ENCODE assay signal across 26 cellular contexts in the genomic region with DNA sequence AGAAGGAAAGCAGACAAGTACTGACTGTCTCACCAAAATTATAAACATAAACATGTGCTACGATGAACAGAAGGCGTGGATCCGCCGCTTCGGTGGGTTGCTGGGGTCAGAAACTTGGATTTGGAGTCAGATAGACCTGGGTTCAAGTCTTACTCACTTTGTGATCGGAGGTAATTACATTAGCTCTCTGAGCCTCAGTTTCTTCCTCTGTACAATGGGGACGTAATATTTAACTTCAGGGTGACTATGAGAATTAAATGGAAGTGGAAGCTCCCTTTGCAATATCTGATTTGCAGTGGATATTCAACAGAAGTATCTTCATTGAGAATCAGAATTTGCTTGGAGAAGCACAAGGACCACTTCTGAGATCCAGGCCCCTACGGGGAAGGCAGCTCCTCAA. TPM values are rescaled to one million over a fixed set of nuclear protein-coding genes. Genes with fewer than 3 reads are reported as not detected.
A peak's percentile ranks its signal among the peaks of the same experiment; 100 is the strongest.
DNase-seq lines count a peak whose midpoint lies in the region; ATAC-seq, FAIRE-seq and TF ChIP-seq lines count a peak whose summit lies in the region.
"Had no signal": no experiment of that assay in that cellular context is flagged by ENCODE, and none has a peak within 500 bp of the region (broad histone marks: within the 10 kb centered on the region; RNA-seq: fewer than 3 reads in every experiment).

No MANE protein-coding gene starts in this region.

- H3K56ac ChIP-seq in H1 (replicated peaks; ENCODE audit: insufficient read length, low read depth, low read length) = no peak overlapping the region

- H3K27me3 ChIP-seq in HepG2 (ENCODE audit: control insufficient read depth in 1 of 2, insufficient read depth in 2 of 2, low read length in 2 of 2) (peaks cover 6 to 52% of the 10 kb centered on the region in 2 experiments), right lobe of liver (no peaks in the 10 kb centered on the region), HUES48 (ENCODE audit: control insufficient read depth, insufficient read depth, low read length) (peaks cover 29% of the 10 kb centered on the region), H1 (replicated peaks in 1 of 4; ENCODE audit: control insufficient read depth in 3 of 4, extremely low read depth in 1 of 4, insufficient read depth in 3 of 4, low read length in 3 of 4) (peaks cover 0 to 18% (median 17%) of the 10 kb centered on the region in 4 experiments; a peak in 5 of 7 replicates)
- H3K27me3 ChIP-seq: BE2C had no signal

- H2AFZ ChIP-seq in HepG2 (ENCODE audit: low read length) (no peak overlapping the region), H1 (ENCODE audit: low read length) (no peak overlapping the region)

- no peak for FAIRE-seq in HepG2 (lab: Jason Lieb, UNC)
- FAIRE-seq in H1 (lab: Jason Lieb, UNC) = no peak
- no peak for FAIRE-seq in kidney (lab: Jason Lieb, UNC)
- FAIRE-seq: GM12878, GM12892, GM18507 had no signal

- H2AK5ac ChIP-seq in H1 (ENCODE audit: low read depth, low read length) = no peak overlapping the region

- H2BK12ac ChIP-seq in H1 (ENCODE audit: low read depth, low read length) = no peak overlapping the region

- H2BK15ac ChIP-seq in H1 (ENCODE audit: low read length) = no peak overlapping the region

- H3K18ac ChIP-seq in H1 (ENCODE audit: extremely low read depth, low read length) = no peak overlapping the region

- H3K9ac ChIP-seq in HepG2 (ENCODE audit: insufficient read depth, low read depth, low read length) (no peak overlapping the region), HUES48 (ENCODE audit: low read depth, low read length) (no peak overlapping the region), H1 (replicated peaks in 1 of 4; ENCODE audit: extremely low read depth in 1 of 4, low read depth in 3 of 4, low read length in 3 of 4) (no peak overlapping the region), kidney (ENCODE audit: low read length in 2 of 2) (no peak overlapping the region)
- H3K9ac ChIP-seq: BLaER1 had no signal

- no peak for ATAC-seq in HepG2
- no peak for ATAC-seq in right lobe of liver
- no peak for ATAC-seq in Right ventricle myocardium superior (ENCODE audit: poor library complexity)
- ATAC-seq: GM12878 had no signal

- no peak overlapping the region for H2BK20ac ChIP-seq in H1 (ENCODE audit: low read length)

- DNase-seq in HepG2 (ENCODE audit: low spot score) = no peak
- DNase-seq in right lobe of liver = no peak
- DNase-seq in H1 (ENCODE audit: low read depth in 1 of 2, low spot score in 2 of 2) = no peak
- peak; percentile 10 for DNase-seq in kidney
- no peak for DNase-seq in Right ventricle myocardium superior
- no peak for DNase-seq in ureter (ENCODE audit: low spot score)
- no peak for DNase-seq in RWPE1 (ENCODE audit: low spot score)
- DNase-seq: BE2C; C1 segment of cervical spinal cord; CD4-positive, alpha-beta memory T cell; CD4-positive, CD25-positive, alpha-beta regulatory T cell; CD8-positive, alpha-beta memory T cell; COR-L47; DMS 273 treated with DMSO at 0.1 percent for 48 hours; DMS153; DMS53; DMS79; DND-41; GDM1 had no signal

- H2BK120ac ChIP-seq in H1 (replicated peaks; ENCODE audit: low read depth, low read length) = no peak overlapping the region

- H3K4ac ChIP-seq in H1 (replicated peaks; ENCODE audit: insufficient read length, low read depth, low read length) = no peak overlapping the region

- no peak overlapping the region for H4K91ac ChIP-seq in H1 (replicated peaks; ENCODE audit: insufficient read length, low read length)

- in situ Hi-C loops in HepG2 (cut with HindIII; ENCODE audit: extremely low pct_ligation_motif_present, low pct_unique_long_range_greater_than_20kb) = no loop called here

- H3K79me1 ChIP-seq in H1 (ENCODE audit: low read depth, low read length) = peaks cover 13% of the 10 kb centered on the region

- H4K5ac ChIP-seq in H1 (ENCODE audit: insufficient read length, low read depth, low read length) = no peak overlapping the region

- CTCF ChIA-PET in HepG2 (lab: Yijun Ruan, JAX; ENCODE audit: low intra/inter-chr PET ratio, low total read pairs) (no interaction called here), H1 (lab: Charles Lee; ENCODE audit: partially characterized antibody) (interaction anchor here (1.1 to 2.8 kb wide), 9 partner anchors 8 to 51 kb away, joined by 3 to 12 read pairs (median 7); no protein-coding TSS in a partner anchor), RWPE1 (lab: Yijun Ruan, JAX) (no interaction called here)

- TF ChIP-seq CTCF in HepG2 (CRISPR knock-in tag; IDR thresholded peaks at IDR 0.05) = no peak
- TF ChIP-seq CTCF in right lobe of liver (IDR thresholded peaks at IDR 0.05) = no peak
- TF ChIP-seq CTCF in H1 (IDR thresholded peaks at IDR 0.05; ENCODE audit: control extremely low read depth in 1 of 3, insufficient read depth in 1 of 3, low read depth in 1 of 3, low read length in 3 of 3) = no peak
- no peak for TF ChIP-seq CTCF in kidney (IDR thresholded peaks at IDR 0.05; ENCODE audit: borderline replicate concordance, extremely low read depth, insufficient read depth)
- TF ChIP-seq CTCF in RWPE1 (conservative IDR thresholded peaks at IDR 0.05; ENCODE audit: low read depth) = no peak

- intact Hi-C loops in HepG2 (cut with micrococcal nuclease; ENCODE audit: unreplicated experiment) = no loop called here
- intact Hi-C loops in right lobe of liver (cut with DNase I) = no loop called here
- intact Hi-C loops in kidney (cut with DNase I) = no loop called here
- intact Hi-C loops in Right ventricle myocardium superior (cut with DNase I) = no loop called here

- TF ChIP-seq EP300 in HepG2 (IDR thresholded peaks at IDR 0.05; ENCODE audit: low read depth in 2 of 2, low read length in 2 of 2) (no peak), HepG2 (CRISPR knock-in tag; IDR thresholded peaks at IDR 0.05; ENCODE audit: borderline replicate concordance) (no peak), H1 (IDR thresholded peaks at IDR 0.05; ENCODE audit: borderline replicate concordance in 1 of 2, low read depth in 2 of 2, low read length in 2 of 2) (no peak)

- whole genome bisulfite sequencing in HepG2 (ENCODE audit: low lambda C conversion rate) = 76% methylated on average over 8 of the region's 8 CpGs
- WGBS in right lobe of liver (ENCODE audit: insufficient coverage, low coverage, low lambda C conversion rate, missing lambda C conversion rate) = 84% methylated on average over 8 of the region's 8 CpGs
- WGBS in H1 (ENCODE audit: extremely low coverage in 1 of 2, insufficient coverage in 1 of 2, insufficient read length in 1 of 2, insufficient replicate concordance in 2 of 2, low coverage in 1 of 2, low lambda C conversion rate in 2 of 2, missing lambda C conversion rate in 1 of 2), 2 experiments = 92% methylated on average over 8 of the region's 8 CpGs; no CpG with 5 or more reads in 1 of the 2 experiments

- H3K4me1 ChIP-seq in HepG2 (ENCODE audit: insufficient read depth, low read length) = peaks cover 14% of the 10 kb centered on the region
- H3K4me1 ChIP-seq in right lobe of liver = peaks cover 0 to 4% (median 1%) of the 10 kb centered on the region in 4 donors
- peaks cover 52% of the 10 kb centered on the region for H3K4me1 ChIP-seq in HUES48 (ENCODE audit: control insufficient read depth, insufficient read depth, low read length)
- H3K4me1 ChIP-seq in H1 (replicated peaks in 1 of 4; ENCODE audit: control insufficient read depth in 3 of 4, insufficient read depth in 4 of 4, low read length in 3 of 4) = peaks cover 6 to 34% (median 24%) of the 10 kb centered on the region in 4 experiments
- peaks cover 0 to 4% of the 10 kb centered on the region in 2 donors for H3K4me1 ChIP-seq in kidney (ENCODE audit: control insufficient read depth in 1 of 2, insufficient read depth in 1 of 2, low read depth in 1 of 2, low read length in 2 of 2)

- H3K14ac ChIP-seq in H1 (ENCODE audit: insufficient read length) = no peak overlapping the region

- BruUV-seq in HepG2 (replicated peaks; lab: Mats Ljungman, UMichigan) = no TSS peak

- no peak overlapping the region for H3K23ac ChIP-seq in H1 (ENCODE audit: insufficient read length)

- no peaks in the 10 kb centered on the region for H3K9me3 ChIP-seq in HepG2 (ENCODE audit: low read length)
- no peaks in the 10 kb centered on the region for H3K9me3 ChIP-seq in right lobe of liver
- no peaks in the 10 kb centered on the region for H3K9me3 ChIP-seq in HUES48 (ENCODE audit: control insufficient read depth, insufficient read depth, low read length)
- no peaks in the 10 kb centered on the region for H3K9me3 ChIP-seq in H1 (ENCODE audit: insufficient read depth in 2 of 2, low read depth in 1 of 2, low read length in 1 of 2)
- no peaks in the 10 kb centered on the region for H3K9me3 ChIP-seq in kidney (ENCODE audit: control insufficient read depth in 1 of 2, low read length in 2 of 2)
- H3K9me3 ChIP-seq: BE2C, BLaER1 had no signal

- H2BK5ac ChIP-seq in H1 (ENCODE audit: low read depth, low read length) = no peak overlapping the region

- H3K4me2 ChIP-seq in HepG2 (ENCODE audit: low read depth, low read length) = no peak overlapping the region
- H3K4me2 ChIP-seq in H1 (ENCODE audit: insufficient read depth in 1 of 2, low read depth in 2 of 2, low read length in 2 of 2) = no peak overlapping the region; a peak in 1 of 4 replicates
- H3K4me2 ChIP-seq: BLaER1 had no signal

- H3K79me2 ChIP-seq in HepG2 (ENCODE audit: insufficient read depth, low read length) = no peaks in the 10 kb centered on the region
- peaks cover 0 to 16% of the 10 kb centered on the region in 2 experiments; a peak in 1 of 4 replicates for H3K79me2 ChIP-seq in H1 (ENCODE audit: control insufficient read depth in 1 of 2, insufficient read depth in 2 of 2, low read length in 2 of 2)

- H4K20me1 ChIP-seq in HepG2 (ENCODE audit: insufficient read depth, low read length) (no peaks in the 10 kb centered on the region), H1 (replicated peaks in 1 of 2; ENCODE audit: control insufficient read depth in 1 of 2, insufficient read depth in 2 of 2, low read length in 2 of 2) (peaks cover 0 to 5% of the 10 kb centered on the region in 2 experiments)

- H3K23me2 ChIP-seq in H1 (ENCODE audit: low read depth, low read length) = peaks cover 6% of the 10 kb centered on the region; the same call in 1 of the 2 replicates

- H3K4me3 ChIP-seq in HepG2 (replicated peaks in 1 of 3; ENCODE audit: insufficient read depth in 1 of 3, low read depth in 2 of 3, low read length in 3 of 3) (no peak overlapping the region), right lobe of liver (no peak overlapping the region), HUES48 (ENCODE audit: low read depth, low read length) (no peak overlapping the region), H1 (ENCODE audit: extremely low read depth in 1 of 4, insufficient read depth in 2 of 4, low read depth in 3 of 4, low read length in 4 of 4) (no peak overlapping the region), kidney (ENCODE audit: low read length in 2 of 2) (no peak overlapping the region)
- H3K4me3 ChIP-seq: BLaER1, GM12878 had no signal

- H3K27ac ChIP-seq in HepG2 (ENCODE audit: extremely low read length, insufficient read depth, low read length) (no peak overlapping the region), right lobe of liver (no peak overlapping the region), HUES48 (ENCODE audit: low read depth, low read length) (peak overlapping the region; percentile 34), H1 (ENCODE audit: low read depth, low read length) (no peak overlapping the region), kidney (ENCODE audit: low read depth in 2 of 2, low read length in 2 of 2) (no peak overlapping the region), RWPE1 (no peak overlapping the region)
- H3K27ac ChIP-seq: 22Rv1, BLaER1 had no signal

- POLR2A ChIA-PET in HepG2 (lab: Yijun Ruan, JAX) (no interaction called here), H1 (lab: Charles Lee; ENCODE audit: partially characterized antibody) (interaction anchor here (0.8 to 2.5 kb wide), 5 partner anchors 9 to 77 kb away, joined by 3 to 15 read pairs (median 3); no protein-coding TSS in a partner anchor), RWPE1 (lab: Yijun Ruan, JAX; ENCODE audit: low non-redundant PET) (no interaction called here)

- TF ChIP-seq RAD21 in HepG2 (CRISPR knock-in tag; IDR thresholded peaks at IDR 0.05) (no peak), H1 (IDR thresholded peaks at IDR 0.05 in 1 of 2, conservative IDR thresholded peaks at IDR 0.05 in 1 of 2; ENCODE audit: low read depth in 2 of 2, low read length in 2 of 2) (no peak)

- H4K8ac ChIP-seq in H1 (ENCODE audit: extremely low read depth, insufficient read depth, low read length) = no peak overlapping the region

- no peak for TF ChIP-seq POLR2A in HepG2 (IDR thresholded peaks at IDR 0.05; ENCODE audit: insufficient read depth in 1 of 2, low read depth in 2 of 2, low read length in 2 of 2)
- no peak for TF ChIP-seq POLR2A in right lobe of liver (IDR thresholded peaks at IDR 0.05)
- TF ChIP-seq POLR2A in H1 (IDR thresholded peaks at IDR 0.05; ENCODE audit: control extremely low read depth in 1 of 2, low read depth in 2 of 2, low read length in 2 of 2) = no peak

- no peaks in the 10 kb centered on the region for H3K36me3 ChIP-seq in HepG2 (replicated peaks in 1 of 2; ENCODE audit: control insufficient read depth in 1 of 2, insufficient read depth in 2 of 2, low read length in 2 of 2)
- H3K36me3 ChIP-seq in right lobe of liver = no peaks in the 10 kb centered on the region
- H3K36me3 ChIP-seq in HUES48 (ENCODE audit: control insufficient read depth, insufficient read depth, low read length) = no peaks in the 10 kb centered on the region
- no peaks in the 10 kb centered on the region for H3K36me3 ChIP-seq in H1 (ENCODE audit: control insufficient read depth in 2 of 4, insufficient read depth in 4 of 4, low read length in 3 of 4)
- no peaks in the 10 kb centered on the region for H3K36me3 ChIP-seq in kidney (ENCODE audit: control insufficient read depth in 1 of 2, insufficient read depth in 2 of 2, low read length in 2 of 2)
- H3K36me3 ChIP-seq: BE2C, BLaER1 had no signal

RNA-seq across cellular contexts. Expression of a gene that starts 6.2 kb away (rescaled TPM):
- total RNA-seq in HepG2 (2016; rRNA removed; fragmentation: Illumina TruSeq; extraction: Trizol) = 0.09 TPM in 1 of 2 replicates, not detected in the other
- 0.18 and 0.30 TPM in 2 replicates for total RNA-seq in HepG2 (2016; cell fraction: cytosol; rRNA removed; fragmentation: Illumina TruSeq; extraction: Trizol; ENCODE audit: low read depth)
- 0.11 TPM in 1 of 2 replicates, not detected in the other for total RNA-seq in HepG2 (2016; cell fraction: insoluble cytoplasmic fraction; rRNA removed; fragmentation: Illumina TruSeq; extraction: Trizol)
- total RNA-seq in HepG2 (2016; cell fraction: membrane; rRNA removed; fragmentation: Illumina TruSeq; extraction: Trizol) = 0.07 and 0.15 TPM in 2 replicates
- total RNA-seq in HepG2 (2016; cell fraction: nucleus; rRNA removed; fragmentation: Illumina TruSeq; extraction: Trizol) = 0.13 and 0.19 TPM in 2 replicates
- 0.04 TPM in 1 of 2 replicates, not detected in the other for polyA plus RNA-seq in HepG2 (2011; rRNA removed)
- 0.07 TPM in 1 of 2 replicates, not detected in the other for polyA plus RNA-seq in HepG2 (2011; cell fraction: cytosol; rRNA removed)
- polyA plus RNA-seq in HepG2 (2011; cell fraction: nucleus; rRNA removed) = not detected in 2 replicates
- polyA plus RNA-seq in HepG2 (2012) = 0.07 TPM in 1 of 2 replicates, not detected in the other
- 0.24 and 0.34 TPM in 2 replicates for polyA plus RNA-seq in HepG2 (2016; cell fraction: cytosol; fragmentation: Illumina TruSeq; extraction: Trizol; ENCODE audit: low read depth)
- not detected in 2 replicates for polyA plus RNA-seq in HepG2 (2016; cell fraction: insoluble cytoplasmic fraction; fragmentation: Illumina TruSeq; extraction: Trizol; ENCODE audit: low read depth)
- polyA plus RNA-seq in HepG2 (2016; cell fraction: membrane; fragmentation: Illumina TruSeq; extraction: Trizol; ENCODE audit: low read depth) = 0.19 and 0.24 TPM in 2 replicates
- 0.16 TPM in 1 of 2 replicates, not detected in the other for polyA plus RNA-seq in HepG2 (2016; cell fraction: nucleus; fragmentation: Illumina TruSeq; extraction: Trizol; ENCODE audit: insufficient read depth, low read depth)
- polyA minus RNA-seq in HepG2 (2011; rRNA and poly(A)+ RNA removed; ENCODE audit: low replicate concordance) = 0.07 and 0.12 TPM in 2 replicates
- polyA minus RNA-seq in HepG2 (2011; cell fraction: cytosol; rRNA and poly(A)+ RNA removed) = not detected in 2 replicates
- not detected in 2 replicates for polyA minus RNA-seq in HepG2 (2011; cell fraction: nucleus; rRNA and poly(A)+ RNA removed)
- under 1 TPM in 2 of 6 experiments, not detected in 4; 0.04 to 0.09 TPM for total RNA-seq in right lobe of liver
- 11.8 and 12.2 TPM in 2 replicates for total RNA-seq in H1 (2021; fragmentation: NEBNext Ultra II Directional; extraction: Animal tissue kit (Norgen Biotek cat#: 25700))
- 9.6 and 15.9 TPM in 2 replicates for polyA plus RNA-seq in H1 (2011; rRNA removed)
- 12.9 TPM for polyA plus RNA-seq in H1 (2011; cell fraction: cytosol; rRNA removed)
- 19.8 TPM for polyA plus RNA-seq in H1 (2011; cell fraction: nucleus; rRNA removed)
- 10.2 to 14.8 TPM (median 13.4 TPM) in 4 replicates for polyA plus RNA-seq in H1 (2012, experiment 1 of 2)
- 8.6 TPM for polyA plus RNA-seq in H1 (2012, experiment 2 of 2)
- polyA plus RNA-seq in H1 (2013, experiment 1 of 2) = 2.7 TPM
- polyA plus RNA-seq in H1 (2013, experiment 2 of 2) = 2.7 TPM
- 15.4 and 19.0 TPM in 2 replicates for polyA minus RNA-seq in H1 (2011; rRNA and poly(A)+ RNA removed)
- 8.8 TPM for polyA minus RNA-seq in H1 (2011; cell fraction: cytosol; rRNA and poly(A)+ RNA removed)
- 12.4 TPM for polyA minus RNA-seq in H1 (2011; cell fraction: nucleus; rRNA and poly(A)+ RNA removed)
- total RNA-seq in kidney = 0.13 TPM
- polyA plus RNA-seq in kidney (ENCODE audit: insufficient read depth, low read depth, low replicate concordance) = 0.11 TPM
- 1.7 TPM for total RNA-seq in Right ventricle myocardium superior
- total RNA-seq in ureter = 0.99 TPM
- total RNA-seq: CD4-positive, alpha-beta memory T cell; CD4-positive, CD25-positive, alpha-beta regulatory T cell had no signal
- polyA plus RNA-seq: CD14-positive monocyte; CD4-positive, alpha-beta memory T cell; CD4-positive, CD25-positive, alpha-beta regulatory T cell; CD8-positive, alpha-beta memory T cell had no signal
